Comparison of ENCODE assay signal across 1 cellular context in the genomic region with DNA sequence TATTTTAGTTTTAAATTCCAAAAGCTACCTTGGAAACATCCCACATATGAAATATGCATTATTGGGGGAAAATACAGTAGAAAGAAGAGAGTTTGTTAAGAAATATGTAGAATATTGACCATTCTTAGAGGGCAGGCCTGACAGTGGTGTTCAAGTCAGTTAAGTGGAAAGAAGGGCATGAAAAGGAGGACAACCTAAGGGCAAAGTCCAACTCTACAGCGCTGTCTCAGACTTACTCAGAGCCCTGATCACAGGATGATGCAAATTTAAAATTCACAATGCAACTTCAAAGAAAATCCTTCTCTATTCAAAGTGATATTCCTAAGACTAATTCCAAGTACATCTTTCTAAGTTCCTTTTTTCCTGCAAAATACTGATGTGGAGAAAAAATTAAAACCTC.
TF ChIP-seq lines count a peak whose summit lies in the region.

No MANE protein-coding gene starts in this region.

TF ChIP-seq in GM12878, 131 proteins besides CTCF, POLR2A, EP300 and RAD21 (continued from another document):
- no peak for TF ChIP-seq ZNF274 (IDR thresholded peaks at IDR 0.05; ENCODE audit: insufficient read depth, insufficient read length)
- TF ChIP-seq CREB1 (IDR thresholded peaks at IDR 0.05; ENCODE audit: low read depth): no peak
- no peak for TF ChIP-seq ATF7 (IDR thresholded peaks at IDR 0.05; ENCODE audit: low read depth)
- TF ChIP-seq EGR1 (IDR thresholded peaks at IDR 0.05; ENCODE audit: borderline replicate concordance in 1 of 2, low read depth in 2 of 2, low read length in 2 of 2): no peak
- TF ChIP-seq LARP7 (IDR thresholded peaks at IDR 0.05): no peak
- TF ChIP-seq HDAC2 (IDR thresholded peaks at IDR 0.05): no peak
- TF ChIP-seq, protein P1, sequence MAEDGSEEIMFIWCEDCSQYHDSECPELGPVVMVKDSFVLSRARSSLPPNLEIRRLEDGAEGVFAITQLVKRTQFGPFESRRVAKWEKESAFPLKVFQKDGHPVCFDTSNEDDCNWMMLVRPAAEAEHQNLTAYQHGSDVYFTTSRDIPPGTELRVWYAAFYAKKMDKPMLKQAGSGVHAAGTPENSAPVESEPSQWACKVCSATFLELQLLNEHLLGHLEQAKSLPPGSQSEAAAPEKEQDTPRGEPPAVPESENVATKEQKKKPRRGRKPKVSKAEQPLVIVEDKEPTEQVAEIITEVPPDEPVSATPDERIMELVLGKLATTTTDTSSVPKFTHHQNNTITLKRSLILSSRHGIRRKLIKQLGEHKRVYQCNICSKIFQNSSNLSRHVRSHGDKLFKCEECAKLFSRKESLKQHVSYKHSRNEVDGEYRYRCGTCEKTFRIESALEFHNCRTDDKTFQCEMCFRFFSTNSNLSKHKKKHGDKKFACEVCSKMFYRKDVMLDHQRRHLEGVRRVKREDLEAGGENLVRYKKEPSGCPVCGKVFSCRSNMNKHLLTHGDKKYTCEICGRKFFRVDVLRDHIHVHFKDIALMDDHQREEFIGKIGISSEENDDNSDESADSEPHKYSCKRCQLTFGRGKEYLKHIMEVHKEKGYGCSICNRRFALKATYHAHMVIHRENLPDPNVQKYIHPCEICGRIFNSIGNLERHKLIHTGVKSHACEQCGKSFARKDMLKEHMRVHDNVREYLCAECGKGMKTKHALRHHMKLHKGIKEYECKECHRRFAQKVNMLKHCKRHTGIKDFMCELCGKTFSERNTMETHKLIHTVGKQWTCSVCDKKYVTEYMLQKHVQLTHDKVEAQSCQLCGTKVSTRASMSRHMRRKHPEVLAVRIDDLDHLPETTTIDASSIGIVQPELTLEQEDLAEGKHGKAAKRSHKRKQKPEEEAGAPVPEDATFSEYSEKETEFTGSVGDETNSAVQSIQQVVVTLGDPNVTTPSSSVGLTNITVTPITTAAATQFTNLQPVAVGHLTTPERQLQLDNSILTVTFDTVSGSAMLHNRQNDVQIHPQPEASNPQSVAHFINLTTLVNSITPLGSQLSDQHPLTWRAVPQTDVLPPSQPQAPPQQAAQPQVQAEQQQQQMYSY (CRISPR knock-in tag; IDR thresholded peaks at IDR 0.05): no peak
- TF ChIP-seq, protein P2, sequence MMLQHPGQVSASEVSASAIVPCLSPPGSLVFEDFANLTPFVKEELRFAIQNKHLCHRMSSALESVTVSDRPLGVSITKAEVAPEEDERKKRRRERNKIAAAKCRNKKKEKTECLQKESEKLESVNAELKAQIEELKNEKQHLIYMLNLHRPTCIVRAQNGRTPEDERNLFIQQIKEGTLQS (IDR thresholded peaks at IDR 0.05; ENCODE audit: borderline replicate concordance, extremely low read depth, low read depth, low read length): no peak
- TF ChIP-seq ASH2L (IDR thresholded peaks at IDR 0.05; ENCODE audit: borderline replicate concordance, low read depth): no peak
